In genomic region chr18:37566479-37567060, GRCh38 we compare ENCODE assay signal across 9 cellular contexts. TPM values are rescaled to one million over a fixed set of nuclear protein-coding genes. Genes with fewer than 3 reads are reported as not detected.
A peak's percentile ranks its signal among the peaks of the same experiment; 100 is the strongest.
DNase-seq lines count a peak whose midpoint lies in the region; ATAC-seq, FAIRE-seq and TF ChIP-seq lines count a peak whose summit lies in the region.
"Had no signal": no experiment of that assay in that cellular context is flagged by ENCODE, and none has a peak within 500 bp of the region (broad histone marks: within the 10 kb centered on the region; RNA-seq: fewer than 3 reads in every experiment).

No MANE protein-coding gene starts in this region.

- no peaks in the 10 kb centered on the region for H3K36me3 ChIP-seq in Panc1 (ENCODE audit: control insufficient read depth, insufficient read depth, low read length)
- no peaks in the 10 kb centered on the region for H3K36me3 ChIP-seq in gastrocnemius medialis

- no peak for TF ChIP-seq CTCF in GM20000 (IDR thresholded peaks at IDR 0.05; ENCODE audit: extremely low read depth, missing control alignments)
- no peak for TF ChIP-seq CTCF in Panc1 (IDR thresholded peaks at IDR 0.05)
- no peak for TF ChIP-seq CTCF in gastrocnemius medialis (IDR thresholded peaks at IDR 0.05 in 4 of 5, conservative IDR thresholded peaks at IDR 0.05 in 1 of 5)

- CTCF ChIA-PET in Panc1 (lab: Charles Lee): interaction anchor here (0.6 to 0.7 kb wide), 2 partner anchors 126 to 1283 kb away, joined by 4 to 5 read pairs; no protein-coding TSS in a partner anchor

- POLR2A ChIA-PET in Panc1 (lab: Charles Lee): no interaction called here

- no peaks in the 10 kb centered on the region for H3K9me3 ChIP-seq in Panc1 (ENCODE audit: control insufficient read depth, insufficient read depth, low read depth, low read length)
- no peaks in the 10 kb centered on the region for H3K9me3 ChIP-seq in gastrocnemius medialis

- DNase-seq in GM20000 (ENCODE audit: low spot score) (peak; percentile 23), Panc1 (ENCODE audit: low read depth, low spot score) (no peak), head of caudate nucleus (peak in 22 of 42 donors; percentile 19 to 73 (median 44)), gastrocnemius medialis (no peak), GM19239 (ENCODE audit: insufficient read length, low spot score) (no peak), hippocampal formation (lab: John Stamatoyannopoulos, UW) (no peak)
- DNase-seq: activated CD8-positive, alpha-beta memory T cell treated with anti-CD3 and anti-CD28 coated beads, Interleukin-2, amount 10 ng/mL, durations not matched to agents 7 days and 5 days had no signal

- intact Hi-C loops in Panc1 (cut with micrococcal nuclease; ENCODE audit: unreplicated experiment) (no loop called here), head of caudate nucleus (cut with DNase I) (no loop called here), gastrocnemius medialis (cut with DNase I; ENCODE audit: low total_unique reads) (no loop called here)

- H3K27ac ChIP-seq in Panc1 (ENCODE audit: low read length): no peak overlapping the region
- no peak overlapping the region for H3K27ac ChIP-seq in gastrocnemius medialis

- no peaks in the 10 kb centered on the region for H3K4me1 ChIP-seq in Panc1 (ENCODE audit: control insufficient read depth, insufficient read depth, low read length)
- peaks cover 10 to 22% of the 10 kb centered on the region in 2 donors for H3K4me1 ChIP-seq in gastrocnemius medialis

- no peak for ATAC-seq in Panc1
- ATAC-seq in gastrocnemius medialis: peak; percentile 5 to 11
- ATAC-seq in GM18909 (IDR thresholded peaks at IDR 0.05; ENCODE audit: poor library complexity, unreplicated experiment): no peak
- ATAC-seq in GM18907 (IDR thresholded peaks at IDR 0.05; ENCODE audit: unreplicated experiment): no peak
- ATAC-seq: activated CD8-positive, alpha-beta memory T cell treated with anti-CD3 and anti-CD28 coated beads, Interleukin-2, amount 10 ng/mL, durations not matched to agents 7 days and 5 days had no signal

- H3K4me3 ChIP-seq in Panc1 (ENCODE audit: low read depth in 2 of 2, low read length in 2 of 2): peak overlapping the region; percentile 32 to 49
- peak overlapping the region; percentile 53 to 92 (median 64) for H3K4me3 ChIP-seq in gastrocnemius medialis

- TF ChIP-seq POLR2A in gastrocnemius medialis (IDR thresholded peaks at IDR 0.05): no peak

- BruUV-seq in Panc1 (replicated peaks; lab: Mats Ljungman, UMichigan): no TSS peak

- H3K27me3 ChIP-seq in Panc1 (ENCODE audit: control insufficient read depth, insufficient read depth, low read length) (peaks cover 13% of the 10 kb centered on the region), gastrocnemius medialis (peaks cover 66 to 72% (median 68%) of the 10 kb centered on the region in 3 donors)

- in situ Hi-C loops in Panc1 (cut with HindIII; ENCODE audit: low pct_unique_long_range_greater_than_20kb, low sequenced_read_pairs) (no loop called here), gastrocnemius medialis (cut with MboI; ENCODE audit: low sequenced_read_pairs in 4 of 4) (no loop called here)

- FAIRE-seq in GM19239 (lab: Jason Lieb, UNC): no peak

RNA-seq across cellular contexts. Expression of gene CELF4, which starts 1.0 kb away (rescaled TPM):
- not detected for total RNA-seq in Panc1 (2021; ENCODE audit: unreplicated experiment)
- 0.11 TPM for polyA plus RNA-seq in Panc1 (2012; ENCODE audit: insufficient read length)
- not detected for total RNA-seq in gastrocnemius medialis
- total RNA-seq: activated CD8-positive, alpha-beta memory T cell treated with anti-CD3 and anti-CD28 coated beads, Interleukin-2, amount 10 ng/mL, durations not matched to agents 7 days and 5 days had no signal

Comparison
In these comparisons a context has a peak if more than half of its experiments do, and no peak if none do; other contexts are left out.
1. DNase-seq: peak in GM20000 (single experiment) and head of caudate nucleus (22 of 42); none in Panc1 (single experiment), gastrocnemius medialis (0 of 2), GM19239 (single experiment) and hippocampal formation (0 of 2).
2. ATAC-seq: peak in gastrocnemius medialis (2 of 2); none in Panc1 (single experiment), GM18909 (single experiment) and GM18907 (single experiment).